ENCODE assay signal across 8 cellular contexts in genomic region chr13:80340643-80341097, GRCh38. TPM values are rescaled to one million over a fixed set of nuclear protein-coding genes. Genes with fewer than 3 reads are reported as not detected.
DNase-seq lines count a peak whose midpoint lies in the region; ATAC-seq and TF ChIP-seq lines count a peak whose summit lies in the region.

No MANE protein-coding gene starts in this region.

- no peak overlapping the region for H3K4me3 Mint-ChIP-seq in natural killer cell

- peak overlapping the region; percentile 69 to 97 (median 94) for H3K4me3 ChIP-seq in heart left ventricle
- H3K4me3 ChIP-seq in effector memory CD4-positive, alpha-beta T cell (ENCODE audit: insufficient read depth, low read depth, low read length, poor library complexity, severe bottlenecking): peak overlapping the region; percentile 37

- intact Hi-C loops in heart left ventricle (cut with DNase I) (loop anchor here in 8 of 10 donors (1.0 to 10.0 kb wide), 19 partner anchors 134 to 933 kb away; partner anchors contain the start of gene RBM26 (in 1 of the 8)), cardiac septum (cut with DNase I) (loop anchor here (2.0 to 10.0 kb wide), 5 partner anchors 64 to 703 kb away; no protein-coding TSS in a partner anchor), natural killer cell (cut with micrococcal nuclease) (no loop called here)

- peaks cover 12 to 13% of the 10 kb centered on the region in 2 donors for H3K27me3 Mint-ChIP-seq in natural killer cell (ENCODE audit: low read depth in 2 of 2)

- DNase-seq in heart left ventricle (peak in 1 of 5 donors; percentile 41), cardiac septum (ENCODE audit: low spot score) (no peak), NOMO-1 treated with dmso at 0.1 percent for 144 hours (lab: John Stamatoyannopoulos, UW; ENCODE audit: unreplicated experiment) (peak; percentile 67), natural killer cell (no peak)
- no peak for DNase-seq in effector memory CD4-positive, alpha-beta T cell

- H3K27me3 ChIP-seq in heart left ventricle: no peaks in the 10 kb centered on the region
- peaks cover 28% of the 10 kb centered on the region for H3K27me3 ChIP-seq in effector memory CD4-positive, alpha-beta T cell (replicated peaks; ENCODE audit: control insufficient read depth, insufficient read depth, low read length, poor library complexity, severe bottlenecking)

- no peak for TF ChIP-seq CTCF in heart left ventricle (IDR thresholded peaks at IDR 0.05)
- TF ChIP-seq CTCF in natural killer cell (IDR thresholded peaks at IDR 0.05): no peak

- no peaks in the 10 kb centered on the region for H3K36me3 Mint-ChIP-seq in natural killer cell

- H3K4me1 ChIP-seq in heart left ventricle: peaks cover 0 to 37% (median 17%) of the 10 kb centered on the region in 12 donors
- H3K4me1 ChIP-seq in effector memory CD4-positive, alpha-beta T cell (ENCODE audit: control insufficient read depth, insufficient read depth, low read length, poor library complexity, severe bottlenecking): peaks cover 27% of the 10 kb centered on the region

- no peak overlapping the region for H3K27ac Mint-ChIP-seq in natural killer cell

- peaks cover 0 to 24% (median 17%) of the 10 kb centered on the region in 9 donors for H3K36me3 ChIP-seq in heart left ventricle
- no peaks in the 10 kb centered on the region for H3K36me3 ChIP-seq in effector memory CD4-positive, alpha-beta T cell (ENCODE audit: control insufficient read depth, insufficient read depth, low read length)

- TF ChIP-seq POLR2A in heart left ventricle (IDR thresholded peaks at IDR 0.05): no peak

- peaks cover 20 to 26% of the 10 kb centered on the region in 2 donors for H3K4me1 Mint-ChIP-seq in natural killer cell

- H3K9me3 ChIP-seq in heart left ventricle: no peaks in the 10 kb centered on the region
- H3K9me3 ChIP-seq in effector memory CD4-positive, alpha-beta T cell (ENCODE audit: control insufficient read depth, low read length): no peaks in the 10 kb centered on the region

- H3K27ac ChIP-seq in heart left ventricle: peak overlapping the region; percentile 89 to 100 (median 98)
- no peak overlapping the region for H3K27ac ChIP-seq in effector memory CD4-positive, alpha-beta T cell (ENCODE audit: insufficient read depth, low read length, poor library complexity, severe bottlenecking)

- WGBS in heart left ventricle, 4 donors: 0% methylated on average over 33 to 44 of the region's 44 CpGs

- ATAC-seq in heart left ventricle (no peak), HG02870 (IDR thresholded peaks at IDR 0.05; ENCODE audit: unreplicated experiment) (peak; percentile 16), natural killer cell (peak in 2 of 3 donors; percentile 42 to 48), HG03095 (IDR thresholded peaks at IDR 0.05; ENCODE audit: unreplicated experiment) (no peak), HG03378 (IDR thresholded peaks at IDR 0.05; ENCODE audit: unreplicated experiment) (no peak)

- no peaks in the 10 kb centered on the region for H3K9me3 Mint-ChIP-seq in natural killer cell

RNA-seq across cellular contexts. Expression of gene SPRY2, which starts 0.3 kb away (rescaled TPM):
- total RNA-seq in heart left ventricle (10 to 100 TPM; 27.9 to 48.6 (median 31.7) TPM), cardiac septum (32.8 TPM), natural killer cell (1 to 10 TPM; 2.7 to 7.3 (median 3.0) TPM)
- 10 to 100 TPM; 18.0 to 38.7 TPM for polyA plus RNA-seq in heart left ventricle

Comparison
In these comparisons a context has a peak if more than half of its experiments do, and no peak if none do; other contexts are left out.
1. ATAC-seq: peak in HG02870 (single experiment) and natural killer cell (2 of 3); none in heart left ventricle (0 of 4), HG03095 (single experiment) and HG03378 (single experiment).